In genomic region chr17:81308784-81309139, GRCh38 we compare ENCODE assay signal across 8 cellular contexts. TPM values are rescaled to one million over a fixed set of nuclear protein-coding genes. Genes with fewer than 3 reads are reported as not detected.
A peak's percentile ranks its signal among the peaks of the same experiment; 100 is the strongest.
DNase-seq lines count a peak whose midpoint lies in the region; ATAC-seq, FAIRE-seq and TF ChIP-seq lines count a peak whose summit lies in the region.
"Not testable (repeated sequence)": the region's sequence is repeated elsewhere in the genome, so short reads cannot be mapped to it uniquely, and the experiment has no call there.

No MANE protein-coding gene starts in this region.

- H3K4me2 ChIP-seq in astrocyte (ENCODE audit: low read length) = peak overlapping the region; percentile 77

- ATAC-seq in mucosa of descending colon (peak; percentile 5), psoas muscle (peak; percentile 7 to 56 (median 16))

- not testable (repeated sequence) for DNase-seq in CD14-positive monocyte (ENCODE audit: low spot score); LNCaP clone FGC (ENCODE audit: low read depth); astrocyte (ENCODE audit: low read depth); epithelial cell of proximal tubule (ENCODE audit: low read depth); mucosa of descending colon; psoas muscle; tibial artery

- H2AFZ ChIP-seq in astrocyte (ENCODE audit: low read depth, low read length) = peak overlapping the region; percentile 63

- H3K36me3 ChIP-seq in astrocyte (ENCODE audit: insufficient read depth, low read length); iPS-20b (ENCODE audit: insufficient read depth, low read depth, low read length); mucosa of descending colon (ENCODE audit: low read depth); psoas muscle (ENCODE audit: insufficient read depth in 1 of 2, low read depth in 1 of 2); tibial artery: not testable (repeated sequence)

- WGBS in psoas muscle, 3 donors = 30 to 45% (median 31%) methylated on average over 14 of the region's 14 CpGs

- not testable (repeated sequence) for FAIRE-seq in astrocyte (lab: Jason Lieb, UNC)

- not testable (repeated sequence) for H3K27me3 ChIP-seq in astrocyte (ENCODE audit: insufficient read depth, low read length); iPS-20b (ENCODE audit: insufficient read depth, low read length); psoas muscle (ENCODE audit: insufficient read depth in 3 of 3, low read length in 2 of 3)
- peaks cover 0 to 52% of the 10 kb centered on the region in 2 donors for H3K27me3 ChIP-seq in tibial artery

- H3K4me1 Mint-ChIP-seq in CD14-positive monocyte = peaks cover 42% of the 10 kb centered on the region
- not testable (repeated sequence) for H3K4me1 Mint-ChIP-seq in astrocyte (ENCODE audit: low read depth, unreplicated experiment)

- TF ChIP-seq CTCF in CD14-positive monocyte (IDR thresholded peaks at IDR 0.05); LNCaP clone FGC (IDR thresholded peaks at IDR 0.05; ENCODE audit: control insufficient read depth, extremely low read depth, insufficient read depth); astrocyte (IDR thresholded peaks at IDR 0.05; ENCODE audit: insufficient read depth, low read depth, low read length); epithelial cell of proximal tubule (conservative IDR thresholded peaks at IDR 0.05; ENCODE audit: low read depth, low read length); mucosa of descending colon (IDR thresholded peaks at IDR 0.05); psoas muscle (IDR thresholded peaks at IDR 0.05); tibial artery (IDR thresholded peaks at IDR 0.05): not testable (repeated sequence)

- peak overlapping the region; percentile 76 to 88 for H3K4me3 Mint-ChIP-seq in CD14-positive monocyte
- not testable (repeated sequence) for H3K4me3 Mint-ChIP-seq in astrocyte (ENCODE audit: unreplicated experiment)

- intact Hi-C loops in CD14-positive monocyte (cut with micrococcal nuclease) (loop anchor here in 1 of 2 donors (5.0 kb wide), 1 partner anchor 84 kb away; no protein-coding TSS in a partner anchor), psoas muscle (cut with DNase I) (loop anchor here in 1 of 2 donors (5.0 kb wide), 1 partner anchor 79 kb away; no protein-coding TSS in a partner anchor)
- intact Hi-C loops in mucosa of descending colon (cut with DNase I, micrococcal nuclease); tibial artery (cut with DNase I; ENCODE audit: low total_unique reads): not testable (repeated sequence)

- not testable (repeated sequence) for H3K9me3 ChIP-seq in astrocyte (ENCODE audit: insufficient read depth, low read depth, low read length); iPS-20b (ENCODE audit: insufficient read depth, low read depth, low read length); mucosa of descending colon; psoas muscle; tibial artery

- H3K27ac Mint-ChIP-seq in CD14-positive monocyte = peak overlapping the region; percentile 90 to 97 (median 96)
- not testable (repeated sequence) for H3K27ac Mint-ChIP-seq in astrocyte (ENCODE audit: unreplicated experiment)

- not testable (repeated sequence) for H3K4me1 ChIP-seq in astrocyte (ENCODE audit: insufficient read depth, low read length); iPS-20b (ENCODE audit: insufficient read depth, low read length)
- H3K4me1 ChIP-seq in mucosa of descending colon (ENCODE audit: low read depth) = peaks cover 22% of the 10 kb centered on the region
- H3K4me1 ChIP-seq in psoas muscle = peaks cover 13% of the 10 kb centered on the region
- H3K4me1 ChIP-seq in tibial artery = peaks cover 0 to 17% (median 13%) of the 10 kb centered on the region in 4 donors

- not testable (repeated sequence) for H3K27me3 Mint-ChIP-seq in CD14-positive monocyte (ENCODE audit: low read depth in 3 of 3)
- H3K27me3 Mint-ChIP-seq in astrocyte (ENCODE audit: low read depth, unreplicated experiment) = peaks cover 26% of the 10 kb centered on the region

- H3K9me3 Mint-ChIP-seq in CD14-positive monocyte; astrocyte (ENCODE audit: unreplicated experiment): not testable (repeated sequence)

- H3K79me2 ChIP-seq in astrocyte (ENCODE audit: insufficient read depth, low read length) = not testable (repeated sequence)

- peak overlapping the region; percentile 36 for H3K4me3 ChIP-seq in LNCaP clone FGC (ENCODE audit: low read depth, low read length)
- not testable (repeated sequence) for H3K4me3 ChIP-seq in astrocyte (ENCODE audit: insufficient read depth, low read depth, low read length)
- H3K4me3 ChIP-seq in epithelial cell of proximal tubule (ENCODE audit: low read depth, low read length) = peak overlapping the region; percentile 52
- 0 out of 2 replicates have a peak overlapping the region, but pooled peaks have one; percentile 8 for H3K4me3 ChIP-seq in iPS-20b (ENCODE audit: low read length)
- peak overlapping the region; percentile 20 for H3K4me3 ChIP-seq in mucosa of descending colon
- H3K4me3 ChIP-seq in psoas muscle = peak overlapping the region; percentile 61
- peak overlapping the region; percentile 27 to 31 for H3K4me3 ChIP-seq in tibial artery

- H3K27ac ChIP-seq in astrocyte (ENCODE audit: low read depth, low read length); iPS-20b (ENCODE audit: low read length); tibial artery: not testable (repeated sequence)
- peak overlapping the region; percentile 80 for H3K27ac ChIP-seq in psoas muscle

- not testable (repeated sequence) for H3K36me3 Mint-ChIP-seq in CD14-positive monocyte; astrocyte (ENCODE audit: low read depth, unreplicated experiment)

- not testable (repeated sequence) for H3K9ac ChIP-seq in astrocyte (ENCODE audit: low read length); iPS-20b (ENCODE audit: low read depth, low read length)

- not testable (repeated sequence) for H4K20me1 ChIP-seq in astrocyte (ENCODE audit: insufficient read depth, low read length)

RNA-seq across cellular contexts. Expression of gene SLC38A10, which starts 13.7 kb away (rescaled TPM):
- 10 to 100 TPM; 50.8 to 68.4 TPM for polyA plus RNA-seq in CD14-positive monocyte
- total RNA-seq in astrocyte = 71.4 and 80.3 TPM in 2 replicates
- total RNA-seq in epithelial cell of proximal tubule = 67.1 and 71.6 TPM in 2 replicates
- 10 to 100 TPM; 77.0 to 95.3 (median 94.0) TPM for total RNA-seq in mucosa of descending colon
- total RNA-seq in psoas muscle = 10 to 100 TPM; 16.7 to 23.9 (median 18.6) TPM
- polyA plus RNA-seq in psoas muscle = 10 to 100 TPM; 16.9 to 40.6 (median 33.0) TPM
